16 cellular contexts compared by ENCODE assay signal in genomic region chr6:170073846-170074245, GRCh38.
DNase-seq lines count a peak whose midpoint lies in the region; ATAC-seq and TF ChIP-seq lines count a peak whose summit lies in the region.
"Had no signal": no experiment of that assay in that cellular context is flagged by ENCODE, and none has a peak within 500 bp of the region (broad histone marks: within the 10 kb centered on the region; RNA-seq: fewer than 3 reads in every experiment).

No MANE protein-coding gene starts in this region.

- WGBS in sigmoid colon, 2 donors, result 80 to 85% methylated on average over 13 of the region's 13 CpGs

- H3K9me3 ChIP-seq in left lung (peaks cover 0 to 12% of the 10 kb centered on the region in 2 donors), sigmoid colon (peaks cover 0 to 4% (median 2%) of the 10 kb centered on the region in 4 donors)
- H3K9me3 ChIP-seq: adrenal gland had no signal

- peak; percentile 1 for DNase-seq in activated CD4-positive, alpha-beta T cell treated with anti-CD3 and anti-CD28 coated beads for 48 hours
- DNase-seq in activated CD4-positive, alpha-beta T cell treated with anti-CD3 and anti-CD28 coated beads, Interleukin-2, amount 50 U/mL, for 4 hours, result no peak
- peak in 32 of 61 donors; percentile 21 to 81 (median 54) for DNase-seq in caudate nucleus (lab: John Stamatoyannopoulos, UW)
- peak; percentile 29 to 53 for DNase-seq in left lung
- DNase-seq in sigmoid colon, result peak; percentile 55
- DNase-seq in SHP77 treated with DMSO at 0.1 percent for 48 hours (lab: John Stamatoyannopoulos, UW), result no peak
- DNase-seq in HK-2 (ENCODE audit: unreplicated experiment), result no peak
- DNase-seq in ACHN, result no peak
- DNase-seq: activated CD4-positive, alpha-beta T cell treated with anti-CD3 and anti-CD28 coated beads for 1 hour; activated gamma-delta T cell; DND-41; NCI-H1092 treated with DMSO at 0.1 percent for 48 hours; NCI-H2081 treated with DMSO at 0.1 percent for 48 hours; stimulated activated CD4-positive, alpha-beta T cell treated with anti-CD3 and anti-CD28 coated beads, Interleukin-12 subunit alpha, Interleukin-12 subunit beta, amount 100 ng/mL, for 4 hours had no signal

- TF ChIP-seq POLR2A in sigmoid colon (IDR thresholded peaks at IDR 0.05), result no peak

- in situ Hi-C loops in ACHN (cut with HindIII; ENCODE audit: low pct_ligation_motif_present, low pct_unique_long_range_greater_than_20kb, low sequenced_read_pairs), result no loop called here

- ATAC-seq in left lung, result no peak

- TF ChIP-seq CTCF in left lung (IDR thresholded peaks at IDR 0.05) (no peak), sigmoid colon (IDR thresholded peaks at IDR 0.05) (no peak)

- H3K27ac ChIP-seq in caudate nucleus (ENCODE audit: low read depth, low read length) (no peak overlapping the region), left lung (no peak overlapping the region), sigmoid colon (no peak overlapping the region)
- H3K27ac ChIP-seq: adrenal gland, RWPE1 had no signal

- no peak overlapping the region for H3K4me3 ChIP-seq in left lung
- H3K4me3 ChIP-seq in sigmoid colon, result no peak overlapping the region
- H3K4me3 ChIP-seq: adrenal gland had no signal

- H3K27me3 ChIP-seq in left lung, result no peaks in the 10 kb centered on the region
- no peaks in the 10 kb centered on the region for H3K27me3 ChIP-seq in sigmoid colon
- H3K27me3 ChIP-seq: adrenal gland had no signal

- no peak for TF ChIP-seq EP300 in sigmoid colon (IDR thresholded peaks at IDR 0.05)

- H3K36me3 ChIP-seq in left lung, result no peaks in the 10 kb centered on the region
- H3K36me3 ChIP-seq in sigmoid colon, result no peaks in the 10 kb centered on the region
- H3K36me3 ChIP-seq: adrenal gland had no signal

- intact Hi-C loops in left lung (cut with DNase I) (no loop called here), sigmoid colon (cut with DNase I) (no loop called here)

- H3K4me1 ChIP-seq in left lung, result no peaks in the 10 kb centered on the region
- H3K4me1 ChIP-seq in sigmoid colon, result no peaks in the 10 kb centered on the region
- H3K4me1 ChIP-seq: adrenal gland had no signal

Comparison
In these comparisons a context has a peak if more than half of its experiments do, and no peak if none do; other contexts are left out.
1. DNase-seq: peak in activated CD4-positive, alpha-beta T cell treated with anti-CD3 and anti-CD28 coated beads for 48 hours (single experiment), caudate nucleus (32 of 61), left lung (2 of 2) and sigmoid colon (single experiment); none in activated CD4-positive, alpha-beta T cell treated with anti-CD3 and anti-CD28 coated beads, Interleukin-2, amount 50 U/mL, for 4 hours (0 of 2), SHP77 treated with DMSO at 0.1 percent for 48 hours (single experiment), HK-2 (single experiment) and ACHN (single experiment).